Comparison of ENCODE assay signal across 12 cellular contexts in the genomic region with DNA sequence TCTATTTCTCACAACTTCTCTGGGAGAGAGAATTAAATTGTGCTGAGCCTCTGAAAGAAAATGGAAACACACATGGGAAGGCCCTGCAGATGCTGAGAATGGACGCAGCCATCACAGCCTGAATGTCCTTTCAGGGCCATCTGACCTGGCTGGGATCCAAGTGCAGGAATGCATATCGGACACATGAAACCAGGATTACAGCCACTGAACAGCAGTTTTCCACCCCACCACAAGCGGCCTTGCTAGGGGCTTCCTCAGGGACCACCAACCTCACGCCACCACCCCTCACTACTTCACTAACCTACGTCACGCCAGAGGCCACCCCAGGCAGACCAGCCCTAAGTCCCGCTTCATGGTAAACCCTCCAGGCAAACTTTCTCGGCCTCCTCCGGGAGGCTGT.
"Had no signal": no experiment of that assay in that cellular context is flagged by ENCODE, and none has a peak within 500 bp of the region (broad histone marks: within the 10 kb centered on the region; RNA-seq: fewer than 3 reads in every experiment).

No MANE protein-coding gene starts in this region.

- H3K36me3 ChIP-seq: pancreas had no signal

- ATAC-seq: activated CD8-positive, alpha-beta T cell treated with anti-CD3 and anti-CD28 coated beads for 36 hours; activated naive CD8-positive, alpha-beta T cell treated with anti-CD3 and anti-CD28 coated beads, Interleukin-2, amount 50 U/mL, for 24 hours had no signal

- H3K27ac Mint-ChIP-seq: activated CD8-positive, alpha-beta T cell treated with anti-CD3 and anti-CD28 coated beads for 36 hours; activated naive CD8-positive, alpha-beta T cell treated with anti-CD3 and anti-CD28 coated beads, Interleukin-2, amount 50 U/mL, for 24 hours; activated T-helper 1 cell treated with anti-CD3 and anti-CD28 coated beads, Interleukin-12 subunit alpha, Interleukin-12 subunit beta, Interleukin-2, Interleukin-4 antibody, amounts not matched to agents 30 ng/mL and 10 ng/mL and 1 ng/mL, durations not matched to agents 14 hours and 24 hours and 36 hours; T-helper 1 cell treated with Interleukin-12 subunit alpha and Interleukin-12 subunit beta and Interleukin-4 antibody, amounts not matched to agents 30 μg/mL and 1 μg/mL, for 36 hours had no signal

- H3K9me3 Mint-ChIP-seq: activated CD8-positive, alpha-beta T cell treated with anti-CD3 and anti-CD28 coated beads for 36 hours; activated naive CD8-positive, alpha-beta T cell treated with anti-CD3 and anti-CD28 coated beads, Interleukin-2, amount 50 U/mL, for 24 hours; activated T-helper 1 cell treated with anti-CD3 and anti-CD28 coated beads, Interleukin-12 subunit alpha, Interleukin-12 subunit beta, Interleukin-2, Interleukin-4 antibody, amounts not matched to agents 30 ng/mL and 10 ng/mL and 1 ng/mL, durations not matched to agents 14 hours and 24 hours and 36 hours; T-helper 1 cell treated with Interleukin-12 subunit alpha and Interleukin-12 subunit beta and Interleukin-4 antibody, amounts not matched to agents 30 μg/mL and 1 μg/mL, for 36 hours had no signal

- H3K27ac ChIP-seq: pancreas, SK-N-MC had no signal

- DNase-seq: activated CD4-positive, alpha-beta T cell treated with anti-CD3 and anti-CD28 coated beads for 1 hour; activated CD8-positive, alpha-beta memory T cell treated with anti-CD3 and anti-CD28 coated beads, Interleukin-2, amount 50 U/mL, for 4 hours; activated CD8-positive, alpha-beta T cell treated with anti-CD3 and anti-CD28 coated beads for 36 hours; activated naive CD4-positive, alpha-beta T cell treated with Interleukin-2 at 50 U/mL for 16 hours; activated naive CD8-positive, alpha-beta T cell treated with anti-CD3 and anti-CD28 coated beads, Interleukin-2, amount 50 U/mL, for 24 hours; cerebellar nuclear complex; hippocampal formation; pancreas; small intestine had no signal

- H3K9me3 ChIP-seq: pancreas had no signal

- H3K4me1 Mint-ChIP-seq: activated naive CD8-positive, alpha-beta T cell treated with anti-CD3 and anti-CD28 coated beads, Interleukin-2, amount 50 U/mL, for 24 hours had no signal

- H3K4me3 ChIP-seq: pancreas, SK-N-MC had no signal

- H3K4me1 ChIP-seq: pancreas had no signal

- H3K4me3 Mint-ChIP-seq: activated CD8-positive, alpha-beta T cell treated with anti-CD3 and anti-CD28 coated beads for 36 hours; activated naive CD8-positive, alpha-beta T cell treated with anti-CD3 and anti-CD28 coated beads, Interleukin-2, amount 50 U/mL, for 24 hours; activated T-helper 1 cell treated with anti-CD3 and anti-CD28 coated beads, Interleukin-12 subunit alpha, Interleukin-12 subunit beta, Interleukin-2, Interleukin-4 antibody, amounts not matched to agents 30 ng/mL and 10 ng/mL and 1 ng/mL, durations not matched to agents 14 hours and 24 hours and 36 hours; T-helper 1 cell treated with Interleukin-12 subunit alpha and Interleukin-12 subunit beta and Interleukin-4 antibody, amounts not matched to agents 30 μg/mL and 1 μg/mL, for 36 hours had no signal

- H3K27me3 ChIP-seq: pancreas had no signal
